ENCODE assay signal across 1 cellular context in the genomic region with DNA sequence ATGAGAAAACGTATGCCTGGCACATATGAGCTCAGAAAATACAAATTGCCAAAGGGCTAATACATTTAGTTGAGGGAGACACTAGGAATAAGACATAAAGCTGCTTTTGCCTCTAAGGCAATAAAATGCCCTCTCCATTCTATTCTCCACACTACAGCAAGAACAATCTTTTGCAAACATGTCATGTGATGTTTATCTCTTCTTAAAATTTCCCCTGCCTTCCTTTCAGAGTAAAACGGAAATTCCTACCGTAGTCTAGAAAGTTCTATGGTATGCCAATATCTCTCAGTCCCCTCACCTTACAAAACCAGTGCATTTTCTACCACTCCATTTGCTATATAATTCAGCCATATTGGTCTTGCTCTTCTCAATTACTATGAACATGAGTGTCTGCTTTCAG.
A peak's percentile ranks its signal among the peaks of the same experiment; 100 is the strongest.
TF ChIP-seq lines count a peak whose summit lies in the region.

No MANE protein-coding gene starts in this region.

TF ChIP-seq in K562, 482 proteins besides CTCF, POLR2A, EP300 and RAD21 (continues in another document):
- TF ChIP-seq, protein P1, sequence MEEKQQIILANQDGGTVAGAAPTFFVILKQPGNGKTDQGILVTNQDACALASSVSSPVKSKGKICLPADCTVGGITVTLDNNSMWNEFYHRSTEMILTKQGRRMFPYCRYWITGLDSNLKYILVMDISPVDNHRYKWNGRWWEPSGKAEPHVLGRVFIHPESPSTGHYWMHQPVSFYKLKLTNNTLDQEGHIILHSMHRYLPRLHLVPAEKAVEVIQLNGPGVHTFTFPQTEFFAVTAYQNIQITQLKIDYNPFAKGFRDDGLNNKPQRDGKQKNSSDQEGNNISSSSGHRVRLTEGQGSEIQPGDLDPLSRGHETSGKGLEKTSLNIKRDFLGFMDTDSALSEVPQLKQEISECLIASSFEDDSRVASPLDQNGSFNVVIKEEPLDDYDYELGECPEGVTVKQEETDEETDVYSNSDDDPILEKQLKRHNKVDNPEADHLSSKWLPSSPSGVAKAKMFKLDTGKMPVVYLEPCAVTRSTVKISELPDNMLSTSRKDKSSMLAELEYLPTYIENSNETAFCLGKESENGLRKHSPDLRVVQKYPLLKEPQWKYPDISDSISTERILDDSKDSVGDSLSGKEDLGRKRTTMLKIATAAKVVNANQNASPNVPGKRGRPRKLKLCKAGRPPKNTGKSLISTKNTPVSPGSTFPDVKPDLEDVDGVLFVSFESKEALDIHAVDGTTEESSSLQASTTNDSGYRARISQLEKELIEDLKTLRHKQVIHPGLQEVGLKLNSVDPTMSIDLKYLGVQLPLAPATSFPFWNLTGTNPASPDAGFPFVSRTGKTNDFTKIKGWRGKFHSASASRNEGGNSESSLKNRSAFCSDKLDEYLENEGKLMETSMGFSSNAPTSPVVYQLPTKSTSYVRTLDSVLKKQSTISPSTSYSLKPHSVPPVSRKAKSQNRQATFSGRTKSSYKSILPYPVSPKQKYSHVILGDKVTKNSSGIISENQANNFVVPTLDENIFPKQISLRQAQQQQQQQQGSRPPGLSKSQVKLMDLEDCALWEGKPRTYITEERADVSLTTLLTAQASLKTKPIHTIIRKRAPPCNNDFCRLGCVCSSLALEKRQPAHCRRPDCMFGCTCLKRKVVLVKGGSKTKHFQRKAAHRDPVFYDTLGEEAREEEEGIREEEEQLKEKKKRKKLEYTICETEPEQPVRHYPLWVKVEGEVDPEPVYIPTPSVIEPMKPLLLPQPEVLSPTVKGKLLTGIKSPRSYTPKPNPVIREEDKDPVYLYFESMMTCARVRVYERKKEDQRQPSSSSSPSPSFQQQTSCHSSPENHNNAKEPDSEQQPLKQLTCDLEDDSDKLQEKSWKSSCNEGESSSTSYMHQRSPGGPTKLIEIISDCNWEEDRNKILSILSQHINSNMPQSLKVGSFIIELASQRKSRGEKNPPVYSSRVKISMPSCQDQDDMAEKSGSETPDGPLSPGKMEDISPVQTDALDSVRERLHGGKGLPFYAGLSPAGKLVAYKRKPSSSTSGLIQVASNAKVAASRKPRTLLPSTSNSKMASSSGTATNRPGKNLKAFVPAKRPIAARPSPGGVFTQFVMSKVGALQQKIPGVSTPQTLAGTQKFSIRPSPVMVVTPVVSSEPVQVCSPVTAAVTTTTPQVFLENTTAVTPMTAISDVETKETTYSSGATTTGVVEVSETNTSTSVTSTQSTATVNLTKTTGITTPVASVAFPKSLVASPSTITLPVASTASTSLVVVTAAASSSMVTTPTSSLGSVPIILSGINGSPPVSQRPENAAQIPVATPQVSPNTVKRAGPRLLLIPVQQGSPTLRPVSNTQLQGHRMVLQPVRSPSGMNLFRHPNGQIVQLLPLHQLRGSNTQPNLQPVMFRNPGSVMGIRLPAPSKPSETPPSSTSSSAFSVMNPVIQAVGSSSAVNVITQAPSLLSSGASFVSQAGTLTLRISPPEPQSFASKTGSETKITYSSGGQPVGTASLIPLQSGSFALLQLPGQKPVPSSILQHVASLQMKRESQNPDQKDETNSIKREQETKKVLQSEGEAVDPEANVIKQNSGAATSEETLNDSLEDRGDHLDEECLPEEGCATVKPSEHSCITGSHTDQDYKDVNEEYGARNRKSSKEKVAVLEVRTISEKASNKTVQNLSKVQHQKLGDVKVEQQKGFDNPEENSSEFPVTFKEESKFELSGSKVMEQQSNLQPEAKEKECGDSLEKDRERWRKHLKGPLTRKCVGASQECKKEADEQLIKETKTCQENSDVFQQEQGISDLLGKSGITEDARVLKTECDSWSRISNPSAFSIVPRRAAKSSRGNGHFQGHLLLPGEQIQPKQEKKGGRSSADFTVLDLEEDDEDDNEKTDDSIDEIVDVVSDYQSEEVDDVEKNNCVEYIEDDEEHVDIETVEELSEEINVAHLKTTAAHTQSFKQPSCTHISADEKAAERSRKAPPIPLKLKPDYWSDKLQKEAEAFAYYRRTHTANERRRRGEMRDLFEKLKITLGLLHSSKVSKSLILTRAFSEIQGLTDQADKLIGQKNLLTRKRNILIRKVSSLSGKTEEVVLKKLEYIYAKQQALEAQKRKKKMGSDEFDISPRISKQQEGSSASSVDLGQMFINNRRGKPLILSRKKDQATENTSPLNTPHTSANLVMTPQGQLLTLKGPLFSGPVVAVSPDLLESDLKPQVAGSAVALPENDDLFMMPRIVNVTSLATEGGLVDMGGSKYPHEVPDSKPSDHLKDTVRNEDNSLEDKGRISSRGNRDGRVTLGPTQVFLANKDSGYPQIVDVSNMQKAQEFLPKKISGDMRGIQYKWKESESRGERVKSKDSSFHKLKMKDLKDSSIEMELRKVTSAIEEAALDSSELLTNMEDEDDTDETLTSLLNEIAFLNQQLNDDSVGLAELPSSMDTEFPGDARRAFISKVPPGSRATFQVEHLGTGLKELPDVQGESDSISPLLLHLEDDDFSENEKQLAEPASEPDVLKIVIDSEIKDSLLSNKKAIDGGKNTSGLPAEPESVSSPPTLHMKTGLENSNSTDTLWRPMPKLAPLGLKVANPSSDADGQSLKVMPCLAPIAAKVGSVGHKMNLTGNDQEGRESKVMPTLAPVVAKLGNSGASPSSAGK (IDR thresholded peaks at IDR 0.05) = 0 out of 2 replicates have a peak, but pooled peaks have one; percentile 13
- TF ChIP-seq TCFL5 (CRISPR knock-in tag; conservative IDR thresholded peaks at IDR 0.05) = no peak
- TF ChIP-seq CREM (IDR thresholded peaks at IDR 0.05; ENCODE audit: low read depth) = no peak
- TF ChIP-seq SP2 (IDR thresholded peaks at IDR 0.05; ENCODE audit: extremely low read depth, low read depth, low read length, poor library complexity, severe bottlenecking) = no peak
- no peak for TF ChIP-seq SRSF9 (IDR thresholded peaks at IDR 0.05; ENCODE audit: borderline replicate concordance, low read depth, low read length)
- TF ChIP-seq ZNF134 (CRISPR knock-in tag; conservative IDR thresholded peaks at IDR 0.05) = no peak
- TF ChIP-seq, protein P2, sequence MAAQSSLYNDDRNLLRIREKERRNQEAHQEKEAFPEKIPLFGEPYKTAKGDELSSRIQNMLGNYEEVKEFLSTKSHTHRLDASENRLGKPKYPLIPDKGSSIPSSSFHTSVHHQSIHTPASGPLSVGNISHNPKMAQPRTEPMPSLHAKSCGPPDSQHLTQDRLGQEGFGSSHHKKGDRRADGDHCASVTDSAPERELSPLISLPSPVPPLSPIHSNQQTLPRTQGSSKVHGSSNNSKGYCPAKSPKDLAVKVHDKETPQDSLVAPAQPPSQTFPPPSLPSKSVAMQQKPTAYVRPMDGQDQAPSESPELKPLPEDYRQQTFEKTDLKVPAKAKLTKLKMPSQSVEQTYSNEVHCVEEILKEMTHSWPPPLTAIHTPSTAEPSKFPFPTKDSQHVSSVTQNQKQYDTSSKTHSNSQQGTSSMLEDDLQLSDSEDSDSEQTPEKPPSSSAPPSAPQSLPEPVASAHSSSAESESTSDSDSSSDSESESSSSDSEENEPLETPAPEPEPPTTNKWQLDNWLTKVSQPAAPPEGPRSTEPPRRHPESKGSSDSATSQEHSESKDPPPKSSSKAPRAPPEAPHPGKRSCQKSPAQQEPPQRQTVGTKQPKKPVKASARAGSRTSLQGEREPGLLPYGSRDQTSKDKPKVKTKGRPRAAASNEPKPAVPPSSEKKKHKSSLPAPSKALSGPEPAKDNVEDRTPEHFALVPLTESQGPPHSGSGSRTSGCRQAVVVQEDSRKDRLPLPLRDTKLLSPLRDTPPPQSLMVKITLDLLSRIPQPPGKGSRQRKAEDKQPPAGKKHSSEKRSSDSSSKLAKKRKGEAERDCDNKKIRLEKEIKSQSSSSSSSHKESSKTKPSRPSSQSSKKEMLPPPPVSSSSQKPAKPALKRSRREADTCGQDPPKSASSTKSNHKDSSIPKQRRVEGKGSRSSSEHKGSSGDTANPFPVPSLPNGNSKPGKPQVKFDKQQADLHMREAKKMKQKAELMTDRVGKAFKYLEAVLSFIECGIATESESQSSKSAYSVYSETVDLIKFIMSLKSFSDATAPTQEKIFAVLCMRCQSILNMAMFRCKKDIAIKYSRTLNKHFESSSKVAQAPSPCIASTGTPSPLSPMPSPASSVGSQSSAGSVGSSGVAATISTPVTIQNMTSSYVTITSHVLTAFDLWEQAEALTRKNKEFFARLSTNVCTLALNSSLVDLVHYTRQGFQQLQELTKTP (IDR thresholded peaks at IDR 0.05; ENCODE audit: low read depth in 1 of 2, partially characterized antibody in 2 of 2) = no peak
- TF ChIP-seq SPI1 (IDR thresholded peaks at IDR 0.05; ENCODE audit: borderline replicate concordance, low read depth, low read length) = no peak
- TF ChIP-seq BACH1 (tag; IDR thresholded peaks at IDR 0.05) = no peak
- no peak for TF ChIP-seq U2AF1 (optimal IDR thresholded peaks at IDR 0.05; ENCODE audit: low read depth, low read length)
- TF ChIP-seq TAF15 (IDR thresholded peaks at IDR 0.05; ENCODE audit: low read depth, low read length) = no peak
- TF ChIP-seq, protein P3, sequence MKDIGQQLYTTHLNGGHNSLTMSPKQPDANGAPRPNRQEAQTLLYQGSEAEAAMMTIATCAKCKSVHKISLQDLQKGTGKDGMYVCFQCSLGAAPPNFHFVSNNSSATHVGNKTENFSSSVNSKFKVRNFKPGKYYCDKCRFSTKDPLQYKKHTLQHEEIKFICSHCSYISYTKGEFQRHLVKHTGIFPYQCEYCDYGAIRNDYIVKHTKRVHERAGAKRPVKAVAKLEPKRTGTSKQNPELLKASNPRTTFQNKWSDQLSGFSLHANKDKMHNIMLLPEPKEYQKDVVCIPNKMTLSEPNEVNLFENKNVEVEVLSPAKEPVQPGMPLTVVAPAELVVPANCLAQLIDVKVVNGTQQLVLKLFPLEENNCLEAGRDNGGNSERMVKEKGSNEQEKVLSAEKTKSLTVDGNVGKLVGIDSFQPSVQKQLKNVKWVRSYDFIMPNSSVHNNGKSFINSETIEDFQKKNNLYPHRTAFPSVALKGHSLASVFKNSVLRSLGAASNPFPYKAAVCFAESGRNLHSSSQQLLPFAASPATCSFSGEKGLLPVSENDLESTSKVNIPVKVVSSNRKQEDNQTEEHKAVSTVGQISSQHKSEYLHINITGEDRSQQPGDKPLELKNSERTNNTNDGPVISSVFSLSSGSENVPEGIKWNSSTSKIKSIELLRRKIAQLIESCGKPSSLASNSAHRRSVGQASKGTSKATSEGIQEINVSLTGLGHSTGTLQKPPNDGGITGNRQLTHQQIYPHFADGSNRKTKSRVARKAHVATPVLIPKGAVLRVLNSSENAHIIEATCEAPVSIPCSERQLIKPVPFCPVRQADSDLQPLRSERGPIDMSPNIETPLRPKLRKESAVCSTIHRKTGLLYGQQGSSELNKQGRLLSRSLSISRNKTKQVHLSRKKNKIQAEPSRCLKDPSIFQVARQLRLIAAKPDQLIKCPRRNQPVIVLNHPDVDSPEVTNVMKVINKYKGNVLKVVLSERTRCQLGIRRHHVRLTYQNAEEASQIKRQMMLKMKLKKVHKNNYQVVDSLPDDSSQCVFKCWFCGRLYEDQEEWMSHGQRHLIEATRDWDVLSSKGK (CRISPR knock-in tag; IDR thresholded peaks at IDR 0.05) = no peak
- TF ChIP-seq CBX3 (IDR thresholded peaks at IDR 0.05; ENCODE audit: borderline replicate concordance in 1 of 2, low read length in 2 of 2) = no peak
- no peak for TF ChIP-seq ZNF778 (CRISPR knock-in tag; IDR thresholded peaks at IDR 0.05)
- TF ChIP-seq, protein P4, sequence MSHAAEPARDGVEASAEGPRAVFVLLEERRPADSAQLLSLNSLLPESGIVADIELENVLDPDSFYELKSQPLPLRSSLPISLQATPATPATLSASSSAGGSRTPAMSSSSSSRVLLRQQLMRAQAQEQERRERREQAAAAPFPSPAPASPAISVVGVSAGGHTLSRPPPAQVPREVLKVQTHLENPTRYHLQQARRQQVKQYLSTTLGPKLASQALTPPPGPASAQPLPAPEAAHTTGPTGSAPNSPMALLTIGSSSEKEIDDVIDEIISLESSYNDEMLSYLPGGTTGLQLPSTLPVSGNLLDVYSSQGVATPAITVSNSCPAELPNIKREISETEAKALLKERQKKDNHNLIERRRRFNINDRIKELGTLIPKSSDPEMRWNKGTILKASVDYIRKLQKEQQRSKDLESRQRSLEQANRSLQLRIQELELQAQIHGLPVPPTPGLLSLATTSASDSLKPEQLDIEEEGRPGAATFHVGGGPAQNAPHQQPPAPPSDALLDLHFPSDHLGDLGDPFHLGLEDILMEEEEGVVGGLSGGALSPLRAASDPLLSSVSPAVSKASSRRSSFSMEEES (CRISPR knock-in tag; IDR thresholded peaks at IDR 0.05) = peak; percentile 75
- no peak for TF ChIP-seq HEY1 (CRISPR knock-in tag; IDR thresholded peaks at IDR 0.05; ENCODE audit: borderline replicate concordance)
- TF ChIP-seq, protein P5, sequence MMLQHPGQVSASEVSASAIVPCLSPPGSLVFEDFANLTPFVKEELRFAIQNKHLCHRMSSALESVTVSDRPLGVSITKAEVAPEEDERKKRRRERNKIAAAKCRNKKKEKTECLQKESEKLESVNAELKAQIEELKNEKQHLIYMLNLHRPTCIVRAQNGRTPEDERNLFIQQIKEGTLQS (IDR thresholded peaks at IDR 0.05) = no peak
- TF ChIP-seq, protein P5 (CRISPR knock-in tag; conservative IDR thresholded peaks at IDR 0.05) = no peak
- TF ChIP-seq SREBF2 (CRISPR knock-in tag; IDR thresholded peaks at IDR 0.05) = no peak
- TF ChIP-seq, protein P6, sequence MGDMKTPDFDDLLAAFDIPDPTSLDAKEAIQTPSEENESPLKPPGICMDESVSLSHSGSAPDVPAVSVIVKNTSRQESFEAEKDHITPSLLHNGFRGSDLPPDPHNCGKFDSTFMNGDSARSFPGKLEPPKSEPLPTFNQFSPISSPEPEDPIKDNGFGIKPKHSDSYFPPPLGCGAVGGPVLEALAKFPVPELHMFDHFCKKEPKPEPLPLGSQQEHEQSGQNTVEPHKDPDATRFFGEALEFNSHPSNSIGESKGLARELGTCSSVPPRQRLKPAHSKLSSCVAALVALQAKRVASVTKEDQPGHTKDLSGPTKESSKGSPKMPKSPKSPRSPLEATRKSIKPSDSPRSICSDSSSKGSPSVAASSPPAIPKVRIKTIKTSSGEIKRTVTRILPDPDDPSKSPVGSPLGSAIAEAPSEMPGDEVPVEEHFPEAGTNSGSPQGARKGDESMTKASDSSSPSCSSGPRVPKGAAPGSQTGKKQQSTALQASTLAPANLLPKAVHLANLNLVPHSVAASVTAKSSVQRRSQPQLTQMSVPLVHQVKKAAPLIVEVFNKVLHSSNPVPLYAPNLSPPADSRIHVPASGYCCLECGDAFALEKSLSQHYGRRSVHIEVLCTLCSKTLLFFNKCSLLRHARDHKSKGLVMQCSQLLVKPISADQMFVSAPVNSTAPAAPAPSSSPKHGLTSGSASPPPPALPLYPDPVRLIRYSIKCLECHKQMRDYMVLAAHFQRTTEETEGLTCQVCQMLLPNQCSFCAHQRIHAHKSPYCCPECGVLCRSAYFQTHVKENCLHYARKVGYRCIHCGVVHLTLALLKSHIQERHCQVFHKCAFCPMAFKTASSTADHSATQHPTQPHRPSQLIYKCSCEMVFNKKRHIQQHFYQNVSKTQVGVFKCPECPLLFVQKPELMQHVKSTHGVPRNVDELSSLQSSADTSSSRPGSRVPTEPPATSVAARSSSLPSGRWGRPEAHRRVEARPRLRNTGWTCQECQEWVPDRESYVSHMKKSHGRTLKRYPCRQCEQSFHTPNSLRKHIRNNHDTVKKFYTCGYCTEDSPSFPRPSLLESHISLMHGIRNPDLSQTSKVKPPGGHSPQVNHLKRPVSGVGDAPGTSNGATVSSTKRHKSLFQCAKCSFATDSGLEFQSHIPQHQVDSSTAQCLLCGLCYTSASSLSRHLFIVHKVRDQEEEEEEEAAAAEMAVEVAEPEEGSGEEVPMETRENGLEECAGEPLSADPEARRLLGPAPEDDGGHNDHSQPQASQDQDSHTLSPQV (IDR thresholded peaks at IDR 0.05) = peak; percentile 22; the same call in 1 of the 2 replicates
- TF ChIP-seq TOE1 (IDR thresholded peaks at IDR 0.05; ENCODE audit: borderline replicate concordance) = peak; percentile 38; the same call in 1 of the 2 replicates
- no peak for TF ChIP-seq TOE1 (CRISPR knock-in tag; IDR thresholded peaks at IDR 0.05; ENCODE audit: borderline replicate concordance, low read depth)
- no peak for TF ChIP-seq ZKSCAN1 (IDR thresholded peaks at IDR 0.05; ENCODE audit: low read depth, low read length)
- TF ChIP-seq MYNN (IDR thresholded peaks at IDR 0.05) = no peak
- TF ChIP-seq MYNN (CRISPR knock-in tag; IDR thresholded peaks at IDR 0.05) = no peak
- no peak for TF ChIP-seq ZNF589 (CRISPR knock-in tag; IDR thresholded peaks at IDR 0.05; ENCODE audit: low read depth)
- TF ChIP-seq ZNF174 (CRISPR knock-in tag; IDR thresholded peaks at IDR 0.05) = no peak
